ENCODE assay signal across 10 cellular contexts in genomic region chr15:34610388-34610787, GRCh38.
A peak's percentile ranks its signal among the peaks of the same experiment; 100 is the strongest.
DNase-seq lines count a peak whose midpoint lies in the region; ATAC-seq and TF ChIP-seq lines count a peak whose summit lies in the region.
"Had no signal": no experiment of that assay in that cellular context is flagged by ENCODE, and none has a peak within 500 bp of the region (broad histone marks: within the 10 kb centered on the region; RNA-seq: fewer than 3 reads in every experiment).

No MANE protein-coding gene starts in this region.

- peak; percentile 5 for TF ChIP-seq CTCF in AG04449 (IDR thresholded peaks at IDR 0.05; ENCODE audit: insufficient read depth, low read length, missing control alignments)
- peak; percentile 26 for TF ChIP-seq CTCF in fibroblast of pulmonary artery (IDR thresholded peaks at IDR 0.05; ENCODE audit: low read length, missing control alignments)

- CTCF ChIA-PET in AG04449 (lab: Yijun Ruan, JAX): interaction anchor here (0.9 to 3.4 kb wide), 14 partner anchors 8 to 359 kb away, joined by 3 to 17 read pairs (median 7); partner anchors contain the start of gene AQR

- POLR2A ChIA-PET in AG04449 (lab: Yijun Ruan, JAX): no interaction called here

- H3K4me3 ChIP-seq in AG04449 (ENCODE audit: low read depth, low read length) (no peak overlapping the region), fibroblast of pulmonary artery (replicated peaks; ENCODE audit: low read depth, low read length) (no peak overlapping the region)
- H3K4me3 ChIP-seq: tibial nerve had no signal

- ATAC-seq in HG03095 (IDR thresholded peaks at IDR 0.05; ENCODE audit: unreplicated experiment) (no peak), GM18517 (IDR thresholded peaks at IDR 0.05; ENCODE audit: unreplicated experiment) (no peak)

- DNase-seq in AG04449 (ENCODE audit: low read depth, low spot score): no peak
- peak; percentile 9 for DNase-seq in GM03348 (ENCODE audit: low spot score)
- DNase-seq in RKO (ENCODE audit: low spot score): peak; percentile 57
- peak; percentile 3 for DNase-seq in fibroblast of pulmonary artery (ENCODE audit: low read depth)
- DNase-seq in Ammon's horn (ENCODE audit: low spot score): no peak
- no peak for DNase-seq in foreskin melanocyte
- DNase-seq: T-helper 9 cell had no signal

Comparison
In these comparisons a context has a peak if more than half of its experiments do, and no peak if none do; other contexts are left out.
1. DNase-seq: peak in GM03348 (single experiment), RKO (single experiment) and fibroblast of pulmonary artery (single experiment); none in AG04449 (single experiment), Ammon's horn (single experiment) and foreskin melanocyte (single experiment).